In genomic region chr14:92747701-92748258, GRCh38 we compare ENCODE assay signal across 8 cellular contexts. TPM values are rescaled to one million over a fixed set of nuclear protein-coding genes. Genes with fewer than 3 reads are reported as not detected.
DNase-seq lines count a peak whose midpoint lies in the region; ATAC-seq and TF ChIP-seq lines count a peak whose summit lies in the region.

No MANE protein-coding gene starts in this region.

- TF ChIP-seq CTCF in mammary epithelial cell (conservative IDR thresholded peaks at IDR 0.05 in 1 of 2, IDR thresholded peaks at IDR 0.05 in 1 of 2; ENCODE audit: extremely low read depth in 1 of 2, insufficient read depth in 1 of 2, low read depth in 1 of 2, low read length in 2 of 2): no peak

- H4K20me1 ChIP-seq in mammary epithelial cell (ENCODE audit: insufficient read depth, low read length): no peaks in the 10 kb centered on the region

- peak overlapping the region; percentile 71 for H3K9ac ChIP-seq in mammary epithelial cell (ENCODE audit: insufficient read depth, low read length)

- WGBS in mammary epithelial cell (ENCODE audit: low coverage, missing lambda C conversion rate): 1% methylated on average over 10 of the region's 16 CpGs

- ATAC-seq in GM18858 (IDR thresholded peaks at IDR 0.05; ENCODE audit: unreplicated experiment): no peak

- dilution Hi-C loops in mammary epithelial cell (cut with HindIII; ENCODE audit: low sequenced_read_pairs): no loop called here

- no peaks in the 10 kb centered on the region for H3K9me3 ChIP-seq in mammary epithelial cell (replicated peaks; ENCODE audit: insufficient read depth, low read length)

- peak; percentile 16 for DNase-seq in GM04504 (ENCODE audit: low read depth)
- peak; percentile 15 for DNase-seq in HPDE6-E6E7 (ENCODE audit: extremely low spot score)
- DNase-seq in mammary epithelial cell: no peak
- peak; percentile 49 for DNase-seq in left kidney (ENCODE audit: low read depth, low spot score)
- peak in 4 of 49 donors; percentile 7 to 65 (median 34) for DNase-seq in substantia nigra (lab: John Stamatoyannopoulos, UW)
- DNase-seq in UCSD-AML1 (lab: John Stamatoyannopoulos, UW; ENCODE audit: unreplicated experiment): no peak
- no peak for DNase-seq in H4 (ENCODE audit: low spot score)

- no peaks in the 10 kb centered on the region for H3K79me2 ChIP-seq in mammary epithelial cell (ENCODE audit: insufficient read depth, low read length)

- H3K4me2 ChIP-seq in mammary epithelial cell (ENCODE audit: insufficient read depth, low read depth, low read length): peak overlapping the region; percentile 95

- no TSS peak for BruUV-seq in mammary epithelial cell (replicated peaks; lab: Mats Ljungman, UMichigan)

- H3K4me1 ChIP-seq in mammary epithelial cell (ENCODE audit: insufficient read depth, low read length): peaks cover 5% of the 10 kb centered on the region

- H2AFZ ChIP-seq in mammary epithelial cell (ENCODE audit: low read depth, low read length): peak overlapping the region; percentile 98

- peak overlapping the region; percentile 63 to 88 (median 81) for H3K4me3 ChIP-seq in mammary epithelial cell (replicated peaks in 1 of 3; ENCODE audit: insufficient read depth in 1 of 3, low read depth in 2 of 3, low read length in 3 of 3)

- in situ Hi-C loops in mammary epithelial cell (cut with MboI; ENCODE audit: low sequenced_read_pairs in 2 of 2): no loop called here

- no peaks in the 10 kb centered on the region for H3K27me3 ChIP-seq in mammary epithelial cell (ENCODE audit: insufficient read depth, low read length)

- no peaks in the 10 kb centered on the region for H3K36me3 ChIP-seq in mammary epithelial cell (ENCODE audit: insufficient read depth, low read length)

- H3K27ac ChIP-seq in mammary epithelial cell (ENCODE audit: insufficient read depth, low read depth, low read length) (peak overlapping the region; percentile 43), substantia nigra (ENCODE audit: low read depth, low read length, poor library complexity, severe bottlenecking) (peak overlapping the region; percentile 73)

- CTCF ChIA-PET in mammary epithelial cell (lab: Charles Lee; ENCODE audit: low non-redundant PET): interaction anchor here (0.6 kb wide), 2 partner anchors 68 to 138 kb away, joined by 3 to 4 read pairs; no protein-coding TSS in a partner anchor

- intact Hi-C loops in mammary epithelial cell (cut with micrococcal nuclease): no loop called here

RNA-seq across cellular contexts. Expression of gene LGMN, which starts 0.6 kb away (rescaled TPM):
- total RNA-seq in mammary epithelial cell: 10 to 100 TPM; 28.8 to 30.2 TPM
- polyA plus RNA-seq in mammary epithelial cell: 47.9 TPM
- 69.8 TPM for polyA minus RNA-seq in mammary epithelial cell
- 30.1 and 38.5 TPM in 2 replicates for total RNA-seq in H4 (2014; rRNA removed; shearing (Covaris generic))

RNA-seq across cellular contexts. Expression of gene GOLGA5, which starts 46.3 kb away (rescaled TPM):
- total RNA-seq in mammary epithelial cell: 10 to 100 TPM; 38.1 to 48.5 TPM
- 18.9 TPM for polyA plus RNA-seq in mammary epithelial cell
- 16.0 TPM for polyA minus RNA-seq in mammary epithelial cell
- 21.9 and 35.4 TPM in 2 replicates for total RNA-seq in H4 (2014; rRNA removed; shearing (Covaris generic))

Comparison
In these comparisons a context has a peak if more than half of its experiments do, and no peak if none do; other contexts are left out.
1. DNase-seq: peak in GM04504 (single experiment), HPDE6-E6E7 (single experiment) and left kidney (single experiment); none in mammary epithelial cell (single experiment), UCSD-AML1 (single experiment) and H4 (single experiment).